17 cellular contexts compared by ENCODE assay signal in genomic region chr17:62780273-62780672, GRCh38. TPM values are rescaled to one million over a fixed set of nuclear protein-coding genes. Genes with fewer than 3 reads are reported as not detected.
DNase-seq lines count a peak whose midpoint lies in the region; ATAC-seq and TF ChIP-seq lines count a peak whose summit lies in the region.
"Had no signal": no experiment of that assay in that cellular context is flagged by ENCODE, and none has a peak within 500 bp of the region (broad histone marks: within the 10 kb centered on the region; RNA-seq: fewer than 3 reads in every experiment).

No MANE protein-coding gene starts in this region.

- no peak overlapping the region for H3K23ac ChIP-seq in H9 (ENCODE audit: insufficient read length, low read depth, low read length)

- H3K9me3 Mint-ChIP-seq in H9, result peaks cover 10 to 20% of the 10 kb centered on the region in 2 experiments
- peaks cover 0 to 9% (median 5%) of the 10 kb centered on the region in 7 donors for H3K9me3 Mint-ChIP-seq in CD14-positive monocyte
- peaks cover 3% of the 10 kb centered on the region for H3K9me3 Mint-ChIP-seq in stimulated activated effector memory CD8-positive, alpha-beta T cell treated with anti-CD3 and anti-CD28 coated beads, Interleukin-12 subunit alpha, Interleukin-12 subunit beta, amount 100 ng/mL, for 72 hours

- H3K18ac ChIP-seq in H9 (ENCODE audit: insufficient read length, low read depth, low read length), result no peak overlapping the region

- no peaks in the 10 kb centered on the region for H3K4me1 ChIP-seq in H9 (ENCODE audit: insufficient read depth, low read length)
- H3K4me1 ChIP-seq in foreskin keratinocyte, result peaks cover 26% of the 10 kb centered on the region
- H3K4me1 ChIP-seq in smooth muscle cell (ENCODE audit: low read depth), result peaks cover 7% of the 10 kb centered on the region
- H3K4me1 ChIP-seq: gastroesophageal sphincter had no signal

- H4K5ac ChIP-seq in H9 (ENCODE audit: insufficient read length, low read depth, low read length), result no peak overlapping the region

- H3K27me3 ChIP-seq in H9 (ENCODE audit: insufficient read depth, low read length) (no peaks in the 10 kb centered on the region; the same call in 1 of the 2 replicates), foreskin keratinocyte (no peaks in the 10 kb centered on the region), smooth muscle cell (ENCODE audit: low read depth) (no peaks in the 10 kb centered on the region)
- H3K27me3 ChIP-seq: dorsolateral prefrontal cortex, gastroesophageal sphincter, ovary had no signal

- POLR2A ChIA-PET in GM10248 (lab: Yijun Ruan, JAX), result no interaction called here

- H3K9ac ChIP-seq in H9 (ENCODE audit: extremely low read depth, insufficient read length, low read length), result no peak overlapping the region
- H3K9ac ChIP-seq in smooth muscle cell (ENCODE audit: low read depth), result no peak overlapping the region

- DNase-seq in H9, result peak; percentile 24
- DNase-seq in NCI-H510A (lab: John Stamatoyannopoulos, UW), result peak; percentile 74
- DNase-seq in foreskin keratinocyte, result peak in 1 of 2 donors; percentile 30
- no peak for DNase-seq in smooth muscle cell (lab: John Stamatoyannopoulos, UW; ENCODE audit: unreplicated experiment)
- no peak for DNase-seq in CD14-positive monocyte (ENCODE audit: low spot score)
- no peak for DNase-seq in stimulated activated effector memory CD8-positive, alpha-beta T cell treated with anti-CD3 and anti-CD28 coated beads, Interleukin-12 subunit alpha, Interleukin-12 subunit beta, amount 100 ng/mL, for 72 hours (ENCODE audit: low spot score in 2 of 2)
- DNase-seq in GM10248 (ENCODE audit: extremely low spot score), result no peak
- DNase-seq: activated CD8-positive, alpha-beta memory T cell treated with anti-CD3 and anti-CD28 coated beads, Interleukin-2, amount 10 ng/mL, durations not matched to agents 7 days and 5 days; CD8-positive, alpha-beta T cell; dorsolateral prefrontal cortex; GOT3; stimulated activated CD4-positive, alpha-beta T cell treated with anti-CD3 and anti-CD28 coated beads, Interleukin-4, amount 100 ng/mL, for 1 hour; stimulated activated naive CD4-positive, alpha-beta T cell treated with Interleukin-2 at 50 U/mL for 16 hours had no signal

- no peak overlapping the region for H3K4ac ChIP-seq in H9 (ENCODE audit: low read depth, low read length)

- H3K4me2 ChIP-seq in H9 (ENCODE audit: insufficient read depth, insufficient read length, low read length), result no peak overlapping the region
- H3K4me2 ChIP-seq in smooth muscle cell, result peak overlapping the region; percentile 57

- no peak overlapping the region for H3T11ph ChIP-seq in H9 (ENCODE audit: low read length)

- H3K4me1 Mint-ChIP-seq in H9 (peaks cover 14 to 16% of the 10 kb centered on the region in 2 experiments), CD14-positive monocyte (peaks cover 14% of the 10 kb centered on the region)
- H3K4me1 Mint-ChIP-seq in stimulated activated effector memory CD8-positive, alpha-beta T cell treated with anti-CD3 and anti-CD28 coated beads, Interleukin-12 subunit alpha, Interleukin-12 subunit beta, amount 100 ng/mL, for 72 hours, result no peaks in the 10 kb centered on the region
- H3K4me1 Mint-ChIP-seq: activated CD8-positive, alpha-beta memory T cell treated with anti-CD3 and anti-CD28 coated beads, Interleukin-2, amount 10 ng/mL, durations not matched to agents 7 days and 5 days; IgD-negative memory B cell had no signal

- no peak overlapping the region for H2BK120ac ChIP-seq in H9 (ENCODE audit: low read depth, low read length, poor library complexity, severe bottlenecking)

- H3K23me2 ChIP-seq in H9 (ENCODE audit: insufficient read length, low read depth, low read length, poor library complexity, severe bottlenecking), result no peaks in the 10 kb centered on the region

- peaks cover 12% of the 10 kb centered on the region for H3F3A ChIP-seq in smooth muscle cell (ENCODE audit: low read depth)

- no peak overlapping the region for H3K4me3 ChIP-seq in smooth muscle cell
- H3K4me3 ChIP-seq: dorsolateral prefrontal cortex, gastroesophageal sphincter, ovary had no signal

- no peak overlapping the region for H3K4me3 Mint-ChIP-seq in H9
- no peak overlapping the region for H3K4me3 Mint-ChIP-seq in CD14-positive monocyte
- H3K4me3 Mint-ChIP-seq in stimulated activated effector memory CD8-positive, alpha-beta T cell treated with anti-CD3 and anti-CD28 coated beads, Interleukin-12 subunit alpha, Interleukin-12 subunit beta, amount 100 ng/mL, for 72 hours, result no peak overlapping the region
- H3K4me3 Mint-ChIP-seq: activated CD8-positive, alpha-beta memory T cell treated with anti-CD3 and anti-CD28 coated beads, Interleukin-2, amount 10 ng/mL, durations not matched to agents 7 days and 5 days; activated naive CD8-positive, alpha-beta T cell; CD8-positive, alpha-beta T cell; IgD-negative memory B cell had no signal

- H3K36me3 Mint-ChIP-seq in H9 (ENCODE audit: insufficient read depth in 1 of 3, low read depth in 3 of 3) (peaks cover 3 to 5% (median 3%) of the 10 kb centered on the region in 3 experiments; a peak in 4 of 7 replicates), CD14-positive monocyte (no peaks in the 10 kb centered on the region)
- H3K36me3 Mint-ChIP-seq in stimulated activated effector memory CD8-positive, alpha-beta T cell treated with anti-CD3 and anti-CD28 coated beads, Interleukin-12 subunit alpha, Interleukin-12 subunit beta, amount 100 ng/mL, for 72 hours, result no peaks in the 10 kb centered on the region
- H3K36me3 Mint-ChIP-seq: activated CD8-positive, alpha-beta memory T cell treated with anti-CD3 and anti-CD28 coated beads, Interleukin-2, amount 10 ng/mL, durations not matched to agents 7 days and 5 days; CD8-positive, alpha-beta T cell; IgD-negative memory B cell had no signal

- H3K79me1 ChIP-seq in H9 (ENCODE audit: insufficient read depth, low read depth, low read length, poor library complexity, severe bottlenecking), result no peaks in the 10 kb centered on the region

- H2BK20ac ChIP-seq in H9 (ENCODE audit: low read depth, low read length, poor library complexity, severe bottlenecking), result no peak overlapping the region

- H4K8ac ChIP-seq in H9 (replicated peaks; ENCODE audit: insufficient read length, low read depth, low read length), result no peak overlapping the region

- TF ChIP-seq CTCF in H9 (conservative IDR thresholded peaks at IDR 0.05), result no peak
- peak; percentile 46 for TF ChIP-seq CTCF in foreskin keratinocyte (conservative IDR thresholded peaks at IDR 0.05)
- TF ChIP-seq CTCF in smooth muscle cell (IDR thresholded peaks at IDR 0.05; ENCODE audit: borderline replicate concordance, insufficient read depth, poor library complexity, severe bottlenecking), result no peak
- TF ChIP-seq CTCF in CD14-positive monocyte (IDR thresholded peaks at IDR 0.05), result no peak
- no peak for TF ChIP-seq CTCF in GM10248 (IDR thresholded peaks at IDR 0.05; ENCODE audit: control extremely low read depth, extremely low read depth, low read depth, missing control alignments)

- no peak overlapping the region for H2BK12ac ChIP-seq in H9 (ENCODE audit: insufficient read length, low read depth, low read length)

- no peak for ATAC-seq in foreskin keratinocyte
- ATAC-seq in stimulated activated effector memory CD8-positive, alpha-beta T cell treated with anti-CD3 and anti-CD28 coated beads, Interleukin-12 subunit alpha, Interleukin-12 subunit beta, amount 100 ng/mL, for 72 hours, result no peak
- ATAC-seq: activated CD8-positive, alpha-beta memory T cell treated with anti-CD3 and anti-CD28 coated beads, Interleukin-2, amount 10 ng/mL, durations not matched to agents 7 days and 5 days; CD8-positive, alpha-beta T cell; gastroesophageal sphincter had no signal

- H2AFZ ChIP-seq in H9 (ENCODE audit: low read length) (no peak overlapping the region), smooth muscle cell (ENCODE audit: low read depth) (no peak overlapping the region)

- no CpG with 5 or more reads among the region's 7 CpGs for WGBS in H9 (ENCODE audit: extremely low coverage, insufficient read length, low lambda C conversion rate)
- 91% methylated on average over 7 of the region's 7 CpGs for WGBS in smooth muscle cell (ENCODE audit: low lambda C conversion rate)

- H3K79me2 ChIP-seq in H9 (ENCODE audit: insufficient read depth, low read length) (no peaks in the 10 kb centered on the region), smooth muscle cell (ENCODE audit: low read depth) (no peaks in the 10 kb centered on the region)

- H3K27me3 Mint-ChIP-seq in H9 (ENCODE audit: low read depth) (0 out of 2 replicates have a peak, but pooled peaks cover 1% of the 10 kb centered on the region), CD14-positive monocyte (ENCODE audit: low read depth in 3 of 3) (no peaks in the 10 kb centered on the region)

- H3K27ac Mint-ChIP-seq in H9, result no peak overlapping the region
- H3K27ac Mint-ChIP-seq in CD14-positive monocyte, result no peak overlapping the region
- no peak overlapping the region for H3K27ac Mint-ChIP-seq in stimulated activated effector memory CD8-positive, alpha-beta T cell treated with anti-CD3 and anti-CD28 coated beads, Interleukin-12 subunit alpha, Interleukin-12 subunit beta, amount 100 ng/mL, for 72 hours
- H3K27ac Mint-ChIP-seq: activated CD8-positive, alpha-beta memory T cell treated with anti-CD3 and anti-CD28 coated beads, Interleukin-2, amount 10 ng/mL, durations not matched to agents 7 days and 5 days; activated naive CD8-positive, alpha-beta T cell; CD8-positive, alpha-beta T cell; IgD-negative memory B cell had no signal

- CTCF ChIA-PET in GM10248 (lab: Yijun Ruan, JAX), result no interaction called here

- H3K56ac ChIP-seq in H9 (ENCODE audit: insufficient read length, low read depth, low read length), result no peak overlapping the region

- H4K20me1 ChIP-seq in H9 (ENCODE audit: control insufficient read depth, insufficient read depth, insufficient read length), result no peaks in the 10 kb centered on the region
- H4K20me1 ChIP-seq in smooth muscle cell (ENCODE audit: low read depth), result no peaks in the 10 kb centered on the region

- no peak overlapping the region for H2BK5ac ChIP-seq in H9 (ENCODE audit: insufficient read length, low read length)

- no peaks in the 10 kb centered on the region for H3K9me3 ChIP-seq in H9 (ENCODE audit: control insufficient read depth, low read depth, low read length)
- no peaks in the 10 kb centered on the region for H3K9me3 ChIP-seq in smooth muscle cell (replicated peaks; ENCODE audit: low read depth)
- H3K9me3 ChIP-seq: ovary had no signal

- H4K91ac ChIP-seq in H9 (ENCODE audit: insufficient read length, low read depth, low read length), result no peak overlapping the region

- H3K27ac ChIP-seq in H9 (ENCODE audit: insufficient read length, low read depth, low read length), result no peak overlapping the region
- H3K27ac ChIP-seq in foreskin keratinocyte, result peak overlapping the region; percentile 57
- H3K27ac ChIP-seq in smooth muscle cell (ENCODE audit: low read depth), result peak overlapping the region; percentile 86
- H3K27ac ChIP-seq: dorsolateral prefrontal cortex, gastroesophageal sphincter, ovary had no signal

- no peaks in the 10 kb centered on the region for H3K36me3 ChIP-seq in smooth muscle cell (ENCODE audit: low read depth)
- H3K36me3 ChIP-seq: gastroesophageal sphincter, ovary had no signal

- H2AK5ac ChIP-seq in H9 (ENCODE audit: insufficient read length, low read length), result no peak overlapping the region

- H2BK15ac ChIP-seq in H9 (ENCODE audit: low read depth, low read length), result no peak overlapping the region

- H3K14ac ChIP-seq in H9 (ENCODE audit: insufficient read depth, low read length), result no peak overlapping the region

- intact Hi-C loops in CD14-positive monocyte (cut with micrococcal nuclease), result no loop called here

RNA-seq across cellular contexts. Expression of gene MARCHF10, which starts 27.8 kb away (rescaled TPM):
- 0.39 TPM in 1 of 2 replicates, not detected in the other for total RNA-seq in H9 (2021)
- total RNA-seq in foreskin keratinocyte, result not detected in 2 replicates
- 0.03 TPM in 1 of 2 replicates, not detected in the other for polyA plus RNA-seq in foreskin keratinocyte
- total RNA-seq in smooth muscle cell, result not detected in 2 replicates
- 0.26 TPM in 1 of 2 replicates, not detected in the other for polyA plus RNA-seq in smooth muscle cell
- not detected for polyA plus RNA-seq in CD14-positive monocyte
- total RNA-seq: activated CD8-positive, alpha-beta memory T cell treated with anti-CD3 and anti-CD28 coated beads, Interleukin-2, amount 10 ng/mL, durations not matched to agents 7 days and 5 days; CD8-positive, alpha-beta T cell had no signal

Comparison
In these comparisons a context has a peak if more than half of its experiments do, and no peak if none do; other contexts are left out.
1. DNase-seq: peak in H9 (single experiment) and NCI-H510A (single experiment); none in smooth muscle cell (single experiment), CD14-positive monocyte (single experiment), stimulated activated effector memory CD8-positive, alpha-beta T cell treated with anti-CD3 and anti-CD28 coated beads, Interleukin-12 subunit alpha, Interleukin-12 subunit beta, amount 100 ng/mL, for 72 hours (0 of 2) and GM10248 (single experiment).